Comparison of ENCODE assay signal across 19 cellular contexts in genomic region chr5:81234801-81235200, GRCh38. TPM values are rescaled to one million over a fixed set of nuclear protein-coding genes. Genes with fewer than 3 reads are reported as not detected.
A peak's percentile ranks its signal among the peaks of the same experiment; 100 is the strongest.
DNase-seq lines count a peak whose midpoint lies in the region; ATAC-seq, FAIRE-seq and TF ChIP-seq lines count a peak whose summit lies in the region.
"Had no signal": no experiment of that assay in that cellular context is flagged by ENCODE, and none has a peak within 500 bp of the region (broad histone marks: within the 10 kb centered on the region; RNA-seq: fewer than 3 reads in every experiment).

No MANE protein-coding gene starts in this region.

- peak in 2 of 4 experiments; percentile 48 to 59 for ATAC-seq in T-cell (replicated peaks in 1 of 4)
- ATAC-seq in heart left ventricle, result peak; percentile 16 to 37 (median 26)
- ATAC-seq in GM21381 (IDR thresholded peaks at IDR 0.05; ENCODE audit: unreplicated experiment), result no peak
- no peak for ATAC-seq in GM18520 (IDR thresholded peaks at IDR 0.05; ENCODE audit: unreplicated experiment)
- ATAC-seq in HG02840 (IDR thresholded peaks at IDR 0.05; ENCODE audit: low FRiP score, unreplicated experiment), result no peak

- peak; percentile 65 for DNase-seq in ELF-1 (ENCODE audit: low read depth, low spot score)
- DNase-seq in T-cell, result no peak
- DNase-seq in heart left ventricle, result peak in 4 of 5 donors; percentile 53 to 77 (median 65)
- DNase-seq in spleen, result no peak
- no peak for DNase-seq in GM12892 (ENCODE audit: insufficient read length)
- DNase-seq: activated CD4-positive, CD25-positive, alpha-beta regulatory T cell treated with anti-CD3 and anti-CD28 coated beads, Interleukin-2, amount 50 U/mL, for 72 hours; activated T-cell treated with anti-CD3 and anti-CD28 coated beads for 4 hours; Calu3; glutamatergic neuron; NCI-H1048; NCI-H2171 treated with DMSO at 0.1 percent for 48 hours; right lobe of liver had no signal

- POLR2A ChIA-PET in T-cell (lab: Charles Lee), result no interaction called here

- CTCF ChIA-PET in T-cell (lab: Charles Lee), result no interaction called here

- H3K4me1 Mint-ChIP-seq in T-cell, result peaks cover 17 to 23% (median 20%) of the 10 kb centered on the region in 3 donors
- H3K4me1 Mint-ChIP-seq: memory B cell had no signal

- TF ChIP-seq POLR2A in heart left ventricle (IDR thresholded peaks at IDR 0.05), result peak in 1 of 2 donors; percentile 21
- TF ChIP-seq POLR2A in spleen (IDR thresholded peaks at IDR 0.05), result no peak
- TF ChIP-seq POLR2A in GM12892 (IDR thresholded peaks at IDR 0.05; ENCODE audit: low read depth, low read length), result no peak

- 33 to 51% (median 35%) methylated on average over 2 to 3 of the region's 3 CpGs for WGBS in heart left ventricle, 4 donors
- 50 to 68% (median 66%) methylated on average over 3 of the region's 3 CpGs for WGBS in spleen, 5 donors

- H3K9me3 ChIP-seq in heart left ventricle (no peaks in the 10 kb centered on the region), spleen (no peaks in the 10 kb centered on the region)
- H3K9me3 ChIP-seq: right lobe of liver had no signal

- peak overlapping the region; percentile 44 to 61 for H3K27ac Mint-ChIP-seq in T-cell

- no peaks in the 10 kb centered on the region for H3K27me3 Mint-ChIP-seq in T-cell
- H3K27me3 Mint-ChIP-seq: memory B cell had no signal

- H3K36me3 ChIP-seq in heart left ventricle (peaks cover 0 to 4% (median 0%) of the 10 kb centered on the region in 9 donors), spleen (no peaks in the 10 kb centered on the region)
- H3K36me3 ChIP-seq: right lobe of liver had no signal

- intact Hi-C loops in heart left ventricle (cut with DNase I) (loop anchor here in 2 of 10 donors (5.0 kb wide), 2 partner anchors 62 to 68 kb away; partner anchors contain the start of gene ZCCHC9 (in 1 of the 2)), spleen (cut with DNase I; ENCODE audit: low total_unique reads) (no loop called here)

- peaks cover 4% of the 10 kb centered on the region for H3K36me3 Mint-ChIP-seq in T-cell

- FAIRE-seq in GM12892 (lab: Jason Lieb, UNC), result no peak
- FAIRE-seq: colon had no signal

- H3K4me1 ChIP-seq in heart left ventricle (peaks cover 0 to 71% (median 31%) of the 10 kb centered on the region in 12 donors), spleen (peaks cover 3 to 33% (median 18%) of the 10 kb centered on the region in 6 donors)

- H3K4me3 ChIP-seq in heart left ventricle (peak overlapping the region in 11 of 12 donors; percentile 21 to 72 (median 54)), spleen (no peak overlapping the region)
- H3K4me3 ChIP-seq: right lobe of liver had no signal

- no peak for TF ChIP-seq CTCF in heart left ventricle (IDR thresholded peaks at IDR 0.05)
- no peak for TF ChIP-seq CTCF in spleen (IDR thresholded peaks at IDR 0.05 in 8 of 11, conservative IDR thresholded peaks at IDR 0.05 in 3 of 11)

- H3K9me3 Mint-ChIP-seq in T-cell, result peaks cover 0 to 5% (median 0%) of the 10 kb centered on the region in 3 donors
- H3K9me3 Mint-ChIP-seq: memory B cell, neural crest cell had no signal

- H3K27ac ChIP-seq in heart left ventricle (peak overlapping the region; percentile 83 to 99 (median 92)), spleen (peak overlapping the region in 6 of 8 donors; percentile 47 to 68 (median 58))
- H3K27ac ChIP-seq: right lobe of liver had no signal

- H3K27me3 ChIP-seq in heart left ventricle (no peaks in the 10 kb centered on the region), spleen (replicated peaks in 1 of 7) (peaks cover 0 to 10% (median 0%) of the 10 kb centered on the region in 7 donors)
- H3K27me3 ChIP-seq: right lobe of liver had no signal

- no peak overlapping the region for H3K4me3 Mint-ChIP-seq in T-cell
- H3K4me3 Mint-ChIP-seq: memory B cell had no signal

RNA-seq across cellular contexts. Expression of gene CKMT2, which starts 1.7 kb away (rescaled TPM):
- total RNA-seq in T-cell (under 1 TPM in 3 of 5 donors, not detected in 2; 0.38 to 0.58 (median 0.40) TPM), heart left ventricle (1,000 to 10,000 TPM in 8 of 9 donors, 100 to 1,000 TPM in 1; 890 to 3,872 (median 1,758) TPM), spleen (1 to 10 TPM; 2.3 to 7.1 (median 3.0) TPM)
- polyA plus RNA-seq in heart left ventricle (1,000 to 10,000 TPM; 1,102 to 2,805 TPM), spleen (1 to 10 TPM; 1.4 to 1.9 (median 1.6) TPM)
- polyA plus RNA-seq in GM12892 (2012; ENCODE audit: missing spikeins), result 0.76 TPM
- total RNA-seq: Calu3, neural crest cell, RPMI7951 had no signal

Comparison
In these comparisons a context has a peak if more than half of its experiments do, and no peak if none do; other contexts are left out.
1. DNase-seq: peak in ELF-1 (single experiment) and heart left ventricle (4 of 5); none in T-cell (0 of 34), spleen (single experiment) and GM12892 (single experiment).
2. ATAC-seq: peak in heart left ventricle (4 of 4); none in GM21381 (single experiment), GM18520 (single experiment) and HG02840 (single experiment).
3. H3K4me3 ChIP-seq: peak in heart left ventricle (11 of 12); none in spleen (0 of 8).
4. RNA of gene CKMT2, which starts 1.7 kb away (total RNA-seq): 890 to 3,872 TPM in heart left ventricle; 2.3 to 7.1 TPM in spleen and 0.38 to 0.58 TPM in T-cell; every median in the first group is over 100 times any median in the second.